Comparison of ENCODE assay signal across 16 cellular contexts in the genomic region with DNA sequence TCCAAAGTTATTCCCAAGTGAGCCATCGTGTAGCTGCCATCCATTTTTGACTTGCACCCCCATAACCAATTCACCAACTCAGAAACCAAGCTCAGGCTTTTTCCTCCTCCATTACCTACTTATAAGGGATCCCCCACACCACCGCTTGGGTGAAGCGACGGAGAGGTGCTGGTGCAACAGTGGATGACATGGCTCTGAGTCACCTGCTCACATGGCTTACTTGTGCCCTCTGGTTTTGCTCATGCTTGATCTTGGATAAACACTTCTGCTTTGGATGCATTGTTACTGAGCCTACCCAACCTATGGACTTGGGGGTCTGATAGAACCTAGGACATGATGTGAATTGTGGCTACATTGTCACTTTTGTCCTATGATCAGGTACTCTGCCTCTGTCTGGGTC. TPM values are rescaled to one million over a fixed set of nuclear protein-coding genes. Genes with fewer than 3 reads are reported as not detected.
DNase-seq lines count a peak whose midpoint lies in the region; ATAC-seq and TF ChIP-seq lines count a peak whose summit lies in the region.
"Had no signal": no experiment of that assay in that cellular context is flagged by ENCODE, and none has a peak within 500 bp of the region (broad histone marks: within the 10 kb centered on the region; RNA-seq: fewer than 3 reads in every experiment).

No MANE protein-coding gene starts in this region.

- peak overlapping the region; percentile 55 for H2BK5ac ChIP-seq in IMR-90 (ENCODE audit: low read depth, low read length, poor library complexity, severe bottlenecking)

- CTCF ChIA-PET in IMR-90 (lab: Yijun Ruan, JAX): no interaction called here

- no peak overlapping the region for H3K4me3 Mint-ChIP-seq in natural killer cell treated with Interleukin-12 subunit alpha and Interleukin-12 subunit beta and Interleukin-15 and Interleukin-18, amount 100 ng/mL, for 72 hours
- H3K4me3 Mint-ChIP-seq: CD14-positive monocyte had no signal

- peak overlapping the region; percentile 62; the same call in 1 of the 2 replicates for H2BK120ac ChIP-seq in IMR-90 (ENCODE audit: low read depth, low read length)

- no peak for TF ChIP-seq RAD21 in IMR-90 (IDR thresholded peaks at IDR 0.05; ENCODE audit: low read length)

- peak overlapping the region; percentile 63 for H4K91ac ChIP-seq in IMR-90 (ENCODE audit: insufficient read depth, low read depth, low read length)

- H3K9ac ChIP-seq in IMR-90 (ENCODE audit: low read depth, low read length): no peak overlapping the region

- H3K79me1 ChIP-seq in IMR-90 (ENCODE audit: low read depth in 1 of 2, low read length in 2 of 2): no peaks in the 10 kb centered on the region

- peak overlapping the region; percentile 38; the same call in 1 of the 2 replicates for H3K18ac ChIP-seq in IMR-90 (ENCODE audit: low read depth, low read length)

- peak; percentile 73 for DNase-seq in Caki2 (ENCODE audit: low read depth)
- DNase-seq in IMR-90: peak; percentile 79
- DNase-seq in adrenal gland: peak in 5 of 7 donors; percentile 39 to 69 (median 61)
- peak; percentile 59 to 77 for DNase-seq in foreskin fibroblast
- no peak for DNase-seq in mucosa of descending colon
- no peak for DNase-seq in H7
- no peak for DNase-seq in SKM-1 treated with dmso at 0.1 percent for 144 hours (lab: John Stamatoyannopoulos, UW; ENCODE audit: unreplicated experiment)
- no peak for DNase-seq in natural killer cell treated with Interleukin-12 subunit alpha and Interleukin-12 subunit beta and Interleukin-15 and Interleukin-18, amount 100 ng/mL, for 72 hours (ENCODE audit: low spot score)
- DNase-seq: effector CD8-positive, alpha-beta T cell; hippocampal formation; lower lobe of right lung; NCI-H1417 treated with DMSO at 0.1 percent for 48 hours; NCI-H774; SIG-M5; substantia nigra had no signal

- no peaks in the 10 kb centered on the region for H3K4me1 Mint-ChIP-seq in natural killer cell treated with Interleukin-12 subunit alpha and Interleukin-12 subunit beta and Interleukin-15 and Interleukin-18, amount 100 ng/mL, for 72 hours (ENCODE audit: low read depth in 2 of 2)
- H3K4me1 Mint-ChIP-seq: CD14-positive monocyte had no signal

- H3K4me1 ChIP-seq in IMR-90 (ENCODE audit: control insufficient read depth, insufficient read depth, low read length) (no peaks in the 10 kb centered on the region; the same call in 1 of the 2 replicates), adrenal gland (replicated peaks in 1 of 2) (no peaks in the 10 kb centered on the region), mucosa of descending colon (ENCODE audit: low read depth) (no peaks in the 10 kb centered on the region)
- H3K4me1 ChIP-seq: lower lobe of right lung had no signal

- no peak for TF ChIP-seq CTCF in IMR-90 (conservative IDR thresholded peaks at IDR 0.05; ENCODE audit: low read depth, low read length)
- TF ChIP-seq CTCF in adrenal gland (IDR thresholded peaks at IDR 0.05): no peak
- TF ChIP-seq CTCF in foreskin fibroblast (IDR thresholded peaks at IDR 0.05; ENCODE audit: low read depth, low read length): no peak
- no peak for TF ChIP-seq CTCF in mucosa of descending colon (IDR thresholded peaks at IDR 0.05)

- no peak overlapping the region for H3K27ac ChIP-seq in IMR-90 (ENCODE audit: insufficient read depth, low read length)
- H3K27ac ChIP-seq in adrenal gland: peak overlapping the region in 2 of 5 donors; percentile 24 to 72
- H3K27ac ChIP-seq: lower lobe of right lung had no signal

- intact Hi-C loops in IMR-90 (cut with micrococcal nuclease) (no loop called here), adrenal gland (cut with DNase I) (no loop called here), mucosa of descending colon (cut with DNase I, micrococcal nuclease) (no loop called here)

- peak overlapping the region; percentile 61; the same call in 1 of the 3 replicates for H2BK15ac ChIP-seq in IMR-90 (ENCODE audit: low read depth, low read length)

- POLR2A ChIA-PET in IMR-90 (lab: Charles Lee; ENCODE audit: unreplicated experiment): no interaction called here

- H3K27me3 ChIP-seq in IMR-90 (ENCODE audit: control insufficient read depth, insufficient read depth, low read length): no peaks in the 10 kb centered on the region
- H3K27me3 ChIP-seq in adrenal gland: no peaks in the 10 kb centered on the region
- H3K27me3 ChIP-seq in H7 (ENCODE audit: control insufficient read depth, insufficient read depth, low read length): no peaks in the 10 kb centered on the region

- H2AK5ac ChIP-seq in IMR-90 (ENCODE audit: low read depth, low read length): no peak overlapping the region; the same call in 1 of the 2 replicates

- H3K36me3 ChIP-seq in IMR-90 (ENCODE audit: control insufficient read depth, insufficient read depth, low read length) (no peaks in the 10 kb centered on the region), adrenal gland (replicated peaks in 1 of 2) (no peaks in the 10 kb centered on the region), mucosa of descending colon (ENCODE audit: low read depth) (no peaks in the 10 kb centered on the region), H7 (replicated peaks; ENCODE audit: control insufficient read depth, insufficient read depth, low read length) (no peaks in the 10 kb centered on the region)
- H3K36me3 ChIP-seq: lower lobe of right lung had no signal

- no CpG with 5 or more reads among the region's 4 CpGs for WGBS in IMR-90 (ENCODE audit: extremely low coverage in 2 of 2, insufficient read length in 1 of 2), 2 experiments
- WGBS in adrenal gland, 4 donors: 62 to 85% (median 78%) methylated on average over 4 of the region's 4 CpGs

- H3K23ac ChIP-seq in IMR-90 (ENCODE audit: low read depth, low read length): no peak overlapping the region

- no peak overlapping the region for H3K27ac Mint-ChIP-seq in natural killer cell treated with Interleukin-12 subunit alpha and Interleukin-12 subunit beta and Interleukin-15 and Interleukin-18, amount 100 ng/mL, for 72 hours

- H3K27me3 Mint-ChIP-seq in natural killer cell treated with Interleukin-12 subunit alpha and Interleukin-12 subunit beta and Interleukin-15 and Interleukin-18, amount 100 ng/mL, for 72 hours: peaks cover 4 to 20% of the 10 kb centered on the region in 2 donors

- no peaks in the 10 kb centered on the region for H3K36me3 Mint-ChIP-seq in natural killer cell treated with Interleukin-12 subunit alpha and Interleukin-12 subunit beta and Interleukin-15 and Interleukin-18, amount 100 ng/mL, for 72 hours
- H3K36me3 Mint-ChIP-seq: CD14-positive monocyte had no signal

- dilution Hi-C loops in IMR-90 (cut with HindIII; ENCODE audit: low sequenced_read_pairs, unreplicated experiment): no loop called here

- no peaks in the 10 kb centered on the region for H3K9me3 Mint-ChIP-seq in natural killer cell treated with Interleukin-12 subunit alpha and Interleukin-12 subunit beta and Interleukin-15 and Interleukin-18, amount 100 ng/mL, for 72 hours

- H2BK20ac ChIP-seq in IMR-90 (ENCODE audit: low read depth, low read length): peak overlapping the region; percentile 29

- TF ChIP-seq POLR2A in IMR-90 (IDR thresholded peaks at IDR 0.05; ENCODE audit: low read depth, low read length) (no peak), adrenal gland (IDR thresholded peaks at IDR 0.05) (no peak)

- H3K56ac ChIP-seq in IMR-90 (ENCODE audit: extremely low read depth, insufficient read depth, low read length): no peak overlapping the region

- peak; percentile 38 for ATAC-seq in IMR-90 (ENCODE audit: low read depth)
- ATAC-seq in mucosa of descending colon: no peak
- ATAC-seq in natural killer cell treated with Interleukin-12 subunit alpha and Interleukin-12 subunit beta and Interleukin-15 and Interleukin-18, amount 100 ng/mL, for 72 hours: no peak
- ATAC-seq: lower lobe of right lung had no signal

- in situ Hi-C loops in Caki2 (cut with HindIII; ENCODE audit: low pct_unique_long_range_greater_than_20kb, low sequenced_read_pairs) (no loop called here), IMR-90 (cut with MboI; ENCODE audit: low sequenced_read_pairs) (no loop called here)

- H4K20me1 ChIP-seq in IMR-90 (ENCODE audit: insufficient read depth, low read length): no peaks in the 10 kb centered on the region

- H2AFZ ChIP-seq in IMR-90 (replicated peaks; ENCODE audit: low read length, poor library complexity): peak overlapping the region; percentile 72

- H3K9me3 ChIP-seq in IMR-90 (ENCODE audit: control insufficient read depth, insufficient read depth, low read length) (no peaks in the 10 kb centered on the region), adrenal gland (replicated peaks in 1 of 3) (no peaks in the 10 kb centered on the region), mucosa of descending colon (no peaks in the 10 kb centered on the region)
- H3K9me3 ChIP-seq: lower lobe of right lung had no signal

- H3K4me3 ChIP-seq in IMR-90 (ENCODE audit: insufficient read depth, low read depth, low read length) (no peak overlapping the region), adrenal gland (no peak overlapping the region), foreskin fibroblast (ENCODE audit: low read depth in 1 of 2, low read length in 2 of 2) (no peak overlapping the region), mucosa of descending colon (no peak overlapping the region), H7 (ENCODE audit: insufficient read depth, low read depth, low read length) (no peak overlapping the region)
- H3K4me3 ChIP-seq: lower lobe of right lung had no signal

- H3K4ac ChIP-seq in IMR-90 (ENCODE audit: low read depth, low read length): peak overlapping the region; percentile 10; the same call in 1 of the 2 replicates

- no peak overlapping the region for H4K5ac ChIP-seq in IMR-90 (ENCODE audit: low read depth, low read length)

- no peak overlapping the region; the same call in 1 of the 2 replicates for H3K4me2 ChIP-seq in IMR-90 (ENCODE audit: low read depth, low read length)

- 0 out of 2 replicates have a peak overlapping the region, but pooled peaks have one; percentile 62 for H3K14ac ChIP-seq in IMR-90 (replicated peaks; ENCODE audit: low read depth, low read length)

- H4K8ac ChIP-seq in IMR-90 (ENCODE audit: low read depth in 2 of 2, low read length in 2 of 2): 0 out of 4 replicates have a peak overlapping the region, but pooled peaks of 1 of the 2 experiments have one; percentile 23

- peak overlapping the region; percentile 22 for H2AK9ac ChIP-seq in IMR-90 (replicated peaks; ENCODE audit: low read depth, low read length, poor library complexity)

- no TSS peak for BruUV-seq in IMR-90 (replicated peaks; lab: Mats Ljungman, UMichigan)

- 0 out of 2 replicates have a peak, but pooled peaks cover 5% of the 10 kb centered on the region for H3K9me1 ChIP-seq in IMR-90 (ENCODE audit: insufficient read depth, low read length)

RNA-seq across cellular contexts. Expression of a gene that starts 12.0 kb away (rescaled TPM):
- 2,179 and 2,713 TPM in 2 replicates for total RNA-seq in Caki2 (2014; rRNA removed; shearing (Covaris generic); ENCODE audit: low replicate concordance)
- total RNA-seq in IMR-90 (2012; rRNA removed): 72.2 and 90.9 TPM in 2 replicates
- 184 and 201 TPM in 2 replicates for polyA plus RNA-seq in IMR-90 (2012; rRNA removed)
- polyA plus RNA-seq in IMR-90 (2012; cell fraction: cytosol; rRNA removed): 129 and 173 TPM in 2 replicates
- 171 and 218 TPM in 2 replicates for polyA plus RNA-seq in IMR-90 (2012; cell fraction: nucleus; rRNA removed; ENCODE audit: low replicate concordance)
- 1,000 to 10,000 TPM; 1,560 to 4,669 (median 4,059) TPM for total RNA-seq in adrenal gland
- polyA plus RNA-seq in adrenal gland: 1,000 to 10,000 TPM; 1,140 to 3,530 (median 1,408) TPM
- 10 to 100 TPM; 12.9 to 51.1 (median 29.2) TPM for total RNA-seq in mucosa of descending colon
- total RNA-seq in H7 (2014; rRNA removed; shearing (Covaris generic)): 108 and 120 TPM in 2 replicates
- total RNA-seq in natural killer cell treated with Interleukin-12 subunit alpha and Interleukin-12 subunit beta and Interleukin-15 and Interleukin-18, amount 100 ng/mL, for 72 hours: 100 to 1,000 TPM; 102 to 115 TPM

RNA-seq across cellular contexts. Expression of a gene that starts 56.5 kb away (rescaled TPM):
- total RNA-seq in Caki2 (2014; rRNA removed; shearing (Covaris generic); ENCODE audit: low replicate concordance): 4,788 and 4,821 TPM in 2 replicates
- total RNA-seq in IMR-90 (2012; rRNA removed) (0.28 and 0.54 TPM in 2 replicates), adrenal gland (10 to 100 TPM in 2 of 8 donors, 1 to 10 TPM in 5, not detected in 1; 1.3 to 26.8 (median 7.9) TPM), mucosa of descending colon (100 to 1,000 TPM in 1 of 3 donors, 10 to 100 TPM in 2; 57.7 to 212 (median 93.4) TPM)
- polyA plus RNA-seq in IMR-90 (2012; rRNA removed) (0.32 and 0.49 TPM in 2 replicates), adrenal gland (1 to 10 TPM; 1.7 to 2.9 (median 2.5) TPM)
- polyA plus RNA-seq in IMR-90 (2012; cell fraction: cytosol; rRNA removed): 0.22 and 0.48 TPM in 2 replicates
- polyA plus RNA-seq in IMR-90 (2012; cell fraction: nucleus; rRNA removed; ENCODE audit: low replicate concordance): 0.15 and 0.48 TPM in 2 replicates
- total RNA-seq in H7 (2014; rRNA removed; shearing (Covaris generic)): not detected in 2 replicates
- not detected for total RNA-seq in natural killer cell treated with Interleukin-12 subunit alpha and Interleukin-12 subunit beta and Interleukin-15 and Interleukin-18, amount 100 ng/mL, for 72 hours
- total RNA-seq: lower lobe of right lung had no signal
- polyA plus RNA-seq: CD14-positive monocyte had no signal

Comparison
In these comparisons a context has a peak if more than half of its experiments do, and no peak if none do; other contexts are left out.
1. DNase-seq: peak in Caki2 (single experiment), IMR-90 (single experiment), adrenal gland (5 of 7) and foreskin fibroblast (2 of 2); none in mucosa of descending colon (0 of 3), H7 (single experiment), SKM-1 treated with dmso at 0.1 percent for 144 hours (single experiment) and natural killer cell treated with Interleukin-12 subunit alpha and Interleukin-12 subunit beta and Interleukin-15 and Interleukin-18, amount 100 ng/mL, for 72 hours (single experiment).
2. RNA of a gene that starts 12.0 kb away (total RNA-seq): 1,560 to 4,669 TPM in adrenal gland and 2,179 to 2,713 TPM in Caki2; 108 to 120 TPM in H7, 102 to 115 TPM in natural killer cell treated with Interleukin-12 subunit alpha and Interleukin-12 subunit beta and Interleukin-15 and Interleukin-18, amount 100 ng/mL, for 72 hours, 72.2 to 90.9 TPM in IMR-90 and 12.9 to 51.1 TPM in mucosa of descending colon; every median in the first group is over 10 times any median in the second.
3. RNA of a gene that starts 56.5 kb away (total RNA-seq): 4,788 to 4,821 TPM in Caki2; 57.7 to 212 TPM in mucosa of descending colon, 1.3 to 26.8 TPM in adrenal gland, 0.28 to 0.54 TPM in IMR-90, not detected in H7 and not detected in natural killer cell treated with Interleukin-12 subunit alpha and Interleukin-12 subunit beta and Interleukin-15 and Interleukin-18, amount 100 ng/mL, for 72 hours; every median in the first group is over 10 times any median in the second.